9 cellular contexts compared by ENCODE assay signal in genomic region chr3:65597952-65598413, GRCh38.
DNase-seq lines count a peak whose midpoint lies in the region; ATAC-seq and TF ChIP-seq lines count a peak whose summit lies in the region.
"Had no signal": no experiment of that assay in that cellular context is flagged by ENCODE, and none has a peak within 500 bp of the region (broad histone marks: within the 10 kb centered on the region; RNA-seq: fewer than 3 reads in every experiment).

No MANE protein-coding gene starts in this region.

- H3K9ac ChIP-seq in smooth muscle cell (ENCODE audit: low read depth), result no peak overlapping the region

- ATAC-seq in effector memory CD8-positive, alpha-beta T cell (replicated peaks), result no peak
- no peak for ATAC-seq in stimulated activated naive B cell treated with anti-CD40 and anti-IgM and Interleukin-4, amounts not matched to agents 10 μg/mL and 1 μg/mL and 100 μg/mL, for 72 hours (replicated peaks)
- no peak for ATAC-seq in HG03025 (IDR thresholded peaks at IDR 0.05; ENCODE audit: low FRiP score, unreplicated experiment)

- peak overlapping the region; percentile 88 for H3K4me2 ChIP-seq in smooth muscle cell

- H3K4me1 Mint-ChIP-seq in effector memory CD8-positive, alpha-beta T cell (ENCODE audit: low read depth in 2 of 2), result no peaks in the 10 kb centered on the region
- H3K4me1 Mint-ChIP-seq in stimulated activated naive B cell treated with anti-CD40 and anti-IgM and Interleukin-4, amounts not matched to agents 10 μg/mL and 1 μg/mL and 100 μg/mL, for 72 hours, result no peaks in the 10 kb centered on the region

- peaks cover 0 to 3% of the 10 kb centered on the region in 2 donors for H3K9me3 Mint-ChIP-seq in effector memory CD8-positive, alpha-beta T cell
- H3K9me3 Mint-ChIP-seq in stimulated activated naive B cell treated with anti-CD40 and anti-IgM and Interleukin-4, amounts not matched to agents 10 μg/mL and 1 μg/mL and 100 μg/mL, for 72 hours, result no peaks in the 10 kb centered on the region

- H3K36me3 Mint-ChIP-seq in effector memory CD8-positive, alpha-beta T cell (ENCODE audit: insufficient read depth), result no peaks in the 10 kb centered on the region
- peaks cover 0 to 1% of the 10 kb centered on the region in 2 donors for H3K36me3 Mint-ChIP-seq in stimulated activated naive B cell treated with anti-CD40 and anti-IgM and Interleukin-4, amounts not matched to agents 10 μg/mL and 1 μg/mL and 100 μg/mL, for 72 hours

- H3K4me1 ChIP-seq in smooth muscle cell (ENCODE audit: low read depth), result peaks cover 37% of the 10 kb centered on the region

- H3K4me3 ChIP-seq in HFF-Myc (replicated peaks; ENCODE audit: low read depth, low read length) (peak overlapping the region; percentile 43), brain microvascular endothelial cell (ENCODE audit: low read depth, low read length) (peak overlapping the region; percentile 46), iPS-18c (ENCODE audit: insufficient read depth, low read depth, low read length) (peak overlapping the region; percentile 60), smooth muscle cell (peak overlapping the region; percentile 44)

- H3K27ac Mint-ChIP-seq in effector memory CD8-positive, alpha-beta T cell, result no peak overlapping the region
- H3K27ac Mint-ChIP-seq in stimulated activated naive B cell treated with anti-CD40 and anti-IgM and Interleukin-4, amounts not matched to agents 10 μg/mL and 1 μg/mL and 100 μg/mL, for 72 hours, result no peak overlapping the region

- no peaks in the 10 kb centered on the region for H3F3A ChIP-seq in smooth muscle cell (ENCODE audit: low read depth)

- H3K27me3 ChIP-seq in brain microvascular endothelial cell (replicated peaks) (no peaks in the 10 kb centered on the region), smooth muscle cell (ENCODE audit: low read depth) (peaks cover 44% of the 10 kb centered on the region)

- H3K36me3 ChIP-seq in brain microvascular endothelial cell (replicated peaks) (no peaks in the 10 kb centered on the region), smooth muscle cell (ENCODE audit: low read depth) (no peaks in the 10 kb centered on the region)

- no peak for TF ChIP-seq CTCF in HFF-Myc (IDR thresholded peaks at IDR 0.05; ENCODE audit: low read depth, low read length, missing control alignments)
- no peak for TF ChIP-seq CTCF in brain microvascular endothelial cell (IDR thresholded peaks at IDR 0.05; ENCODE audit: low read depth, low read length, missing control alignments)
- no peak for TF ChIP-seq CTCF in smooth muscle cell (IDR thresholded peaks at IDR 0.05; ENCODE audit: borderline replicate concordance, insufficient read depth, poor library complexity, severe bottlenecking)

- H3K27ac ChIP-seq in brain microvascular endothelial cell (no peak overlapping the region), smooth muscle cell (ENCODE audit: low read depth) (no peak overlapping the region)

- H3K27me3 Mint-ChIP-seq in effector memory CD8-positive, alpha-beta T cell, result peaks cover 0 to 10% of the 10 kb centered on the region in 2 donors
- H3K27me3 Mint-ChIP-seq in stimulated activated naive B cell treated with anti-CD40 and anti-IgM and Interleukin-4, amounts not matched to agents 10 μg/mL and 1 μg/mL and 100 μg/mL, for 72 hours, result peaks cover 15 to 35% of the 10 kb centered on the region in 2 donors

- in situ Hi-C loops in brain microvascular endothelial cell (cut with HindIII; ENCODE audit: low pct_ligation_motif_present, low sequenced_read_pairs), result no loop called here

- H2AFZ ChIP-seq in smooth muscle cell (ENCODE audit: low read depth), result no peak overlapping the region

- H3K9me3 ChIP-seq in iPS-18c (ENCODE audit: control insufficient read depth, insufficient read depth, low read length) (no peaks in the 10 kb centered on the region), smooth muscle cell (replicated peaks; ENCODE audit: low read depth) (no peaks in the 10 kb centered on the region)

- WGBS in smooth muscle cell (ENCODE audit: low lambda C conversion rate), result 9% methylated on average over 19 of the region's 20 CpGs

- peaks cover 100% of the 10 kb centered on the region for H4K20me1 ChIP-seq in smooth muscle cell (ENCODE audit: low read depth)

- peaks cover under 1% of the 10 kb centered on the region for H3K79me2 ChIP-seq in smooth muscle cell (ENCODE audit: low read depth)

- no peak for DNase-seq in HFF-Myc (ENCODE audit: extremely low read depth, low read depth)
- no peak for DNase-seq in brain microvascular endothelial cell
- DNase-seq in smooth muscle cell (lab: John Stamatoyannopoulos, UW; ENCODE audit: unreplicated experiment), result no peak
- DNase-seq in effector memory CD8-positive, alpha-beta T cell, result no peak
- no peak for DNase-seq in stimulated activated naive B cell treated with anti-CD40 and anti-IgM and Interleukin-4, amounts not matched to agents 10 μg/mL and 1 μg/mL and 100 μg/mL, for 72 hours
- DNase-seq in NCI-H1092 treated with DMSO at 0.1 percent for 48 hours (lab: John Stamatoyannopoulos, UW), result no peak
- DNase-seq: activated T-cell treated with anti-CD3 and anti-CD28 coated beads for 4 hours had no signal

- no peak overlapping the region for H3K4me3 Mint-ChIP-seq in effector memory CD8-positive, alpha-beta T cell
- H3K4me3 Mint-ChIP-seq in stimulated activated naive B cell treated with anti-CD40 and anti-IgM and Interleukin-4, amounts not matched to agents 10 μg/mL and 1 μg/mL and 100 μg/mL, for 72 hours, result no peak overlapping the region
